Comparison of ENCODE assay signal across 8 cellular contexts in the genomic region with DNA sequence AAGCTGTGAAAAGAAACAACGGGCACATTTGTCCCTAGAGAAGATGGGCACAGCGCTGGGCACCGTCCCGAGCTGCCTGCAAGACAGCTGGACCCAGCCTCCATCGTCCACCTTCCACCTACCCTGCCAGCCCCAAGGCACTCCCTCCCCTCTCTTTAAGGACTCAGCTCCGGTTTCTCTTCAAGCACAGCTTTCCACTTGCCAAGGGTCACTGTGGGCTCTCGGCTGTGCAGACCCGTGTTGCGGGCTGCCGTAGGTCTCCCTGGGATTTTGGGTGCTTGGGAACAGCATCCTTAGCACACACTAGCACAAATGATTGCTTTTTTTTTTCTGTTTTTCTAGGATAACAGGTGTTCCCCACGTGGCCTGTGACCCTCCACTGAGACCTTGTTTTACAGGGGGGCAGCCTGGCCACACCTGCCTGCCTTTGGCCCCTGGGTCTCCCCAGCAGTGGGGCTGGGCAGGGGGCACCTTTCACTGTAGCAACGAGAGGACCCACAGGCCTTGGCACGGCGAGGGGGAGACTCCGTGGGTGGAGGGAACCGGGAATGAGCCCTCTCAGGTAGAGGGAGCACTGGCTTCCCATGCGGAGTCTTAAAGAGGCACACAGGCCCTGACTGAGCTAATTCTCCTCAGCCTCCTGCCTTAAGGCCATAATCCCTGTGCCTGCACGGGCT. TPM values are rescaled to one million over a fixed set of nuclear protein-coding genes. Genes with fewer than 3 reads are reported as not detected.
DNase-seq lines count a peak whose midpoint lies in the region; ATAC-seq and TF ChIP-seq lines count a peak whose summit lies in the region.

No MANE protein-coding gene starts in this region.

- peaks cover 42% of the 10 kb centered on the region for H3K4me1 ChIP-seq in left ventricle myocardium inferior
- H3K4me1 ChIP-seq in right lobe of liver = peaks cover 0 to 19% (median 10%) of the 10 kb centered on the region in 4 donors
- peaks cover 25% of the 10 kb centered on the region for H3K4me1 ChIP-seq in upper lobe of right lung
- H3K4me1 ChIP-seq in testis = peaks cover 12% of the 10 kb centered on the region

- TF ChIP-seq CTCF in left ventricle myocardium inferior (IDR thresholded peaks at IDR 0.05; ENCODE audit: borderline replicate concordance) (no peak), right lobe of liver (IDR thresholded peaks at IDR 0.05) (no peak), upper lobe of right lung (IDR thresholded peaks at IDR 0.05) (no peak), testis (IDR thresholded peaks at IDR 0.05) (no peak)

- peak overlapping the region; percentile 78 for H3K4me3 Mint-ChIP-seq in activated naive CD8-positive, alpha-beta T cell treated with anti-CD3 and anti-CD28 coated beads, Interleukin-2, amount 50 U/mL, for 24 hours

- TF ChIP-seq POLR2A in right lobe of liver (IDR thresholded peaks at IDR 0.05) = no peak
- no peak for TF ChIP-seq POLR2A in testis (IDR thresholded peaks at IDR 0.05)
- TF ChIP-seq POLR2A in erythroblast (IDR thresholded peaks at IDR 0.05; ENCODE audit: low read length) = no peak

- peaks cover 2% of the 10 kb centered on the region for H3K27me3 Mint-ChIP-seq in activated naive CD8-positive, alpha-beta T cell treated with anti-CD3 and anti-CD28 coated beads, Interleukin-2, amount 50 U/mL, for 24 hours

- H3K27ac ChIP-seq in left ventricle myocardium inferior (replicated peaks) (no peak overlapping the region), right lobe of liver (no peak overlapping the region), upper lobe of right lung (no peak overlapping the region), testis (no peak overlapping the region)

- peak overlapping the region; percentile 80 for H3K27ac Mint-ChIP-seq in activated naive CD8-positive, alpha-beta T cell treated with anti-CD3 and anti-CD28 coated beads, Interleukin-2, amount 50 U/mL, for 24 hours

- H3K4me3 ChIP-seq in left ventricle myocardium inferior (peak overlapping the region; percentile 85), right lobe of liver (peak overlapping the region; percentile 87 to 98 (median 87)), upper lobe of right lung (peak overlapping the region; percentile 73), testis (peak overlapping the region in 1 of 2 donors; percentile 74)

- peaks cover 1% of the 10 kb centered on the region for H3K27me3 ChIP-seq in left ventricle myocardium inferior (ENCODE audit: low read depth)
- no peaks in the 10 kb centered on the region for H3K27me3 ChIP-seq in right lobe of liver
- H3K27me3 ChIP-seq in upper lobe of right lung = no peaks in the 10 kb centered on the region
- H3K27me3 ChIP-seq in testis = no peaks in the 10 kb centered on the region

- DNase-seq in left ventricle myocardium inferior = no peak
- DNase-seq in Right ventricle myocardium superior = no peak
- DNase-seq in activated naive CD8-positive, alpha-beta T cell treated with anti-CD3 and anti-CD28 coated beads, Interleukin-2, amount 50 U/mL, for 24 hours = no peak
- DNase-seq in right lobe of liver = peak in 1 of 3 donors; percentile 45
- DNase-seq in upper lobe of right lung = peak; percentile 66
- no peak for DNase-seq in testis
- no peak for DNase-seq in erythroblast (lab: John Stamatoyannopoulos, UW)

- H3K36me3 ChIP-seq in left ventricle myocardium inferior (peaks cover 33% of the 10 kb centered on the region), right lobe of liver (peaks cover 0 to 28% (median 7%) of the 10 kb centered on the region in 4 donors), upper lobe of right lung (peaks cover 33% of the 10 kb centered on the region), testis (ENCODE audit: low read depth, missing control alignments) (no peaks in the 10 kb centered on the region)

- WGBS in right lobe of liver (ENCODE audit: insufficient coverage, low coverage, low lambda C conversion rate, missing lambda C conversion rate) = 24% methylated on average over 6 of the region's 18 CpGs
- WGBS in testis, 2 donors = 32 to 47% methylated on average over 12 to 18 of the region's 18 CpGs

- intact Hi-C loops in left ventricle myocardium inferior (cut with micrococcal nuclease) (no loop called here), Right ventricle myocardium superior (cut with DNase I) (no loop called here), right lobe of liver (cut with DNase I) (loop anchor here in 1 of 2 donors (10.0 kb wide), 1 partner anchor 112 kb away; no protein-coding TSS in a partner anchor), upper lobe of right lung (cut with DNase I) (no loop called here), testis (cut with DNase I; ENCODE audit: low total_unique reads) (no loop called here)

- peaks cover 21% of the 10 kb centered on the region for H3K4me1 Mint-ChIP-seq in activated naive CD8-positive, alpha-beta T cell treated with anti-CD3 and anti-CD28 coated beads, Interleukin-2, amount 50 U/mL, for 24 hours

- no peaks in the 10 kb centered on the region for H3K9me3 Mint-ChIP-seq in activated naive CD8-positive, alpha-beta T cell treated with anti-CD3 and anti-CD28 coated beads, Interleukin-2, amount 50 U/mL, for 24 hours

- H3K36me3 Mint-ChIP-seq in activated naive CD8-positive, alpha-beta T cell treated with anti-CD3 and anti-CD28 coated beads, Interleukin-2, amount 50 U/mL, for 24 hours (ENCODE audit: low read depth) = peaks cover 9% of the 10 kb centered on the region

- H3K9me3 ChIP-seq in left ventricle myocardium inferior (replicated peaks) (no peaks in the 10 kb centered on the region), right lobe of liver (no peaks in the 10 kb centered on the region), upper lobe of right lung (no peaks in the 10 kb centered on the region), testis (no peaks in the 10 kb centered on the region)

- no peak for ATAC-seq in Right ventricle myocardium superior (ENCODE audit: poor library complexity)
- no peak for ATAC-seq in activated naive CD8-positive, alpha-beta T cell treated with anti-CD3 and anti-CD28 coated beads, Interleukin-2, amount 50 U/mL, for 24 hours
- ATAC-seq in right lobe of liver = no peak
- peak; percentile 25 for ATAC-seq in upper lobe of right lung
- ATAC-seq in HG03159 (IDR thresholded peaks at IDR 0.05; ENCODE audit: unreplicated experiment) = no peak

RNA-seq across cellular contexts. Expression of gene CHMP6, which starts 1.4 kb away (rescaled TPM):
- total RNA-seq in left ventricle myocardium inferior (15.9 TPM), Right ventricle myocardium superior (13.6 TPM), right lobe of liver (10 to 100 TPM; 13.4 to 27.8 (median 15.6) TPM), upper lobe of right lung (29.9 TPM), testis (10 to 100 TPM; 28.2 to 29.8 TPM)
- polyA plus RNA-seq in testis (ENCODE audit: insufficient read depth, low read depth, low replicate concordance) = 18.5 TPM

RNA-seq across cellular contexts. Expression of gene BAIAP2, which starts 41.9 kb away (rescaled TPM):
- 27.9 TPM for total RNA-seq in left ventricle myocardium inferior
- 34.7 TPM for total RNA-seq in Right ventricle myocardium superior
- 100 to 1,000 TPM in 1 of 6 experiments, 10 to 100 TPM in 5; 46.6 to 139 (median 63.3) TPM for total RNA-seq in right lobe of liver
- total RNA-seq in upper lobe of right lung = 139 TPM
- 10 to 100 TPM; 67.3 to 67.5 TPM for total RNA-seq in testis
- 36.7 TPM for polyA plus RNA-seq in testis (ENCODE audit: insufficient read depth, low read depth, low replicate concordance)
